ENCODE assay signal across 12 cellular contexts in the genomic region with DNA sequence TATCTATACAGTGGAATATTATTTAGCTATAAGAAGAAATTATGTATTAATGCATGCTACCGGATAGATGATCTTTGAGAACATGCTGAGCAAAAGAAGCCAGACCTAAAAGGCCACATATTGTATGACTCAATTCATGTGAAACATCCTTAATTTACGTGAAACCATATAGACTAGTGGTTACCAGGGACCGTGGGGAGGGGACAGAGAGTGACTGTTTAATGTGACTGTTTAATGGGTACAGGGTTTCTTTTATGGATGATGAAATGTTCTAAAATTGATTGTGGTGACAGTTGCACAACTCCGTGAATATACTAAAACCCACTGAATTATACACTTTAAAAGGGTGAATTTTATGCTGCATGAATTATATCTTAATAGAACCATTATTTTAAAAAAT.
"Had no signal": no experiment of that assay in that cellular context is flagged by ENCODE, and none has a peak within 500 bp of the region (broad histone marks: within the 10 kb centered on the region; RNA-seq: fewer than 3 reads in every experiment).

No MANE protein-coding gene starts in this region.

- H3K9me3 Mint-ChIP-seq: activated T-cell treated with anti-CD3 and anti-CD28 coated beads, Interleukin-2, amount 50 U/mL, for 24 hours had no signal

- H3K27me3 Mint-ChIP-seq: activated T-cell treated with anti-CD3 and anti-CD28 coated beads, Interleukin-2, amount 50 U/mL, for 24 hours had no signal

- H3K4me3 ChIP-seq: cardiac muscle cell, esophagus muscularis mucosa, lower lobe of right lung had no signal

- FAIRE-seq: colon had no signal

- H3K27ac Mint-ChIP-seq: activated CD8-positive, alpha-beta memory T cell treated with anti-CD3 and anti-CD28 coated beads, Interleukin-2, amount 10 ng/mL, durations not matched to agents 7 days and 5 days; activated T-cell treated with anti-CD3 and anti-CD28 coated beads, Interleukin-2, amount 50 U/mL, for 24 hours; mesothelial cell of epicardium had no signal

- H3K36me3 ChIP-seq: cardiac muscle cell, esophagus muscularis mucosa, lower lobe of right lung had no signal

- H3K4me3 Mint-ChIP-seq: activated CD8-positive, alpha-beta memory T cell treated with anti-CD3 and anti-CD28 coated beads, Interleukin-2, amount 10 ng/mL, durations not matched to agents 7 days and 5 days; activated T-cell treated with anti-CD3 and anti-CD28 coated beads, Interleukin-2, amount 50 U/mL, for 24 hours; mesothelial cell of epicardium had no signal

- H3K27me3 ChIP-seq: cardiac muscle cell, esophagus muscularis mucosa had no signal

- H3K36me3 Mint-ChIP-seq: activated CD8-positive, alpha-beta memory T cell treated with anti-CD3 and anti-CD28 coated beads, Interleukin-2, amount 10 ng/mL, durations not matched to agents 7 days and 5 days had no signal

- H3K4me1 Mint-ChIP-seq: mesothelial cell of epicardium had no signal

- H3K27ac ChIP-seq: cardiac muscle cell, esophagus muscularis mucosa, lower lobe of right lung had no signal

- H3K4me1 ChIP-seq: esophagus muscularis mucosa, lower lobe of right lung had no signal

- ATAC-seq: activated CD8-positive, alpha-beta memory T cell treated with anti-CD3 and anti-CD28 coated beads, Interleukin-2, amount 10 ng/mL, durations not matched to agents 7 days and 5 days; lower lobe of right lung had no signal

- H3K9me3 ChIP-seq: esophagus muscularis mucosa, lower lobe of right lung had no signal

- DNase-seq: activated CD4-positive, alpha-beta T cell treated with anti-CD3 and anti-CD28 coated beads, Interleukin-2, amount 50 U/mL, for 1 hour; activated CD4-positive, CD25-positive, alpha-beta regulatory T cell; activated CD8-positive, alpha-beta memory T cell treated with anti-CD3 and anti-CD28 coated beads, Interleukin-2, amount 10 ng/mL, durations not matched to agents 7 days and 5 days; activated T-cell treated with anti-CD3 and anti-CD28 coated beads, Interleukin-2, amount 50 U/mL, for 24 hours; stimulated activated CD4-positive, alpha-beta T cell treated with anti-CD3 and anti-CD28 coated beads, Interleukin-15, amount 100 ng/mL, for 24 hours; T-helper 2 cell; trophoblast cell had no signal
